In genomic region chr9:125238127-125238914, GRCh38 we compare ENCODE assay signal across 9 cellular contexts. TPM values are rescaled to one million over a fixed set of nuclear protein-coding genes. Genes with fewer than 3 reads are reported as not detected.
DNase-seq lines count a peak whose midpoint lies in the region; ATAC-seq and TF ChIP-seq lines count a peak whose summit lies in the region.
"Had no signal": no experiment of that assay in that cellular context is flagged by ENCODE, and none has a peak within 500 bp of the region (broad histone marks: within the 10 kb centered on the region; RNA-seq: fewer than 3 reads in every experiment).

No MANE protein-coding gene starts in this region.

- intact Hi-C loops in activated B cell treated with CpG ODN at 0.5 μM for 24 hours (cut with micrococcal nuclease): no loop called here

- H3K9ac ChIP-seq in skeletal muscle tissue (ENCODE audit: low read depth in 1 of 3, low read length in 3 of 3): peak overlapping the region; percentile 28 to 48 (median 32)

- CTCF ChIA-PET in activated B cell treated with CpG ODN at 0.5 μM for 24 hours (lab: Charles Lee): no interaction called here

- H3K4me1 Mint-ChIP-seq in T-helper 1 cell treated with Interleukin-12 subunit alpha and Interleukin-12 subunit beta and Interleukin-4 antibody, amounts not matched to agents 30 μg/mL and 1 μg/mL, for 36 hours (ENCODE audit: low read depth): peaks cover 46% of the 10 kb centered on the region
- H3K4me1 Mint-ChIP-seq in activated B cell treated with CpG ODN at 0.5 μM for 24 hours: peaks cover 65% of the 10 kb centered on the region

- peak overlapping the region; percentile 92 for H3K4me3 Mint-ChIP-seq in T-helper 1 cell treated with Interleukin-12 subunit alpha and Interleukin-12 subunit beta and Interleukin-4 antibody, amounts not matched to agents 30 μg/mL and 1 μg/mL, for 36 hours
- H3K4me3 Mint-ChIP-seq in activated B cell treated with CpG ODN at 0.5 μM for 24 hours: peak overlapping the region; percentile 94

- peaks cover 45 to 65% (median 51%) of the 10 kb centered on the region in 3 donors for H3K4me1 ChIP-seq in skeletal muscle tissue (ENCODE audit: control insufficient read depth in 3 of 3, insufficient read depth in 3 of 3, low read length in 3 of 3)

- H3K27ac Mint-ChIP-seq in T-helper 1 cell treated with Interleukin-12 subunit alpha and Interleukin-12 subunit beta and Interleukin-4 antibody, amounts not matched to agents 30 μg/mL and 1 μg/mL, for 36 hours: peak overlapping the region; percentile 54
- peak overlapping the region; percentile 67 for H3K27ac Mint-ChIP-seq in activated B cell treated with CpG ODN at 0.5 μM for 24 hours

- H3K36me3 ChIP-seq in skeletal muscle tissue (ENCODE audit: control insufficient read depth in 3 of 3, insufficient read depth in 3 of 3, low read length in 3 of 3): peaks cover 36 to 56% (median 40%) of the 10 kb centered on the region in 3 donors

- no peak for DNase-seq in T-helper 1 cell
- DNase-seq in activated B cell treated with CpG ODN at 0.5 μM for 24 hours: no peak
- DNase-seq in fibroblast of the aortic adventitia (ENCODE audit: low read depth): peak; percentile 13
- no peak for DNase-seq in retina
- no peak for DNase-seq in AG20443 (ENCODE audit: low spot score)
- DNase-seq in HuH-7 (ENCODE audit: low spot score): no peak

- TF ChIP-seq CTCF in activated B cell treated with CpG ODN at 0.5 μM for 24 hours (IDR thresholded peaks at IDR 0.05) (no peak), fibroblast of the aortic adventitia (IDR thresholded peaks at IDR 0.05; ENCODE audit: insufficient read depth, low read length) (no peak)

- POLR2A ChIA-PET in activated B cell treated with CpG ODN at 0.5 μM for 24 hours (lab: Charles Lee): interaction anchor here (0.8 to 1.0 kb wide), 3 partner anchors 24 to 67 kb away, joined by 3 to 5 read pairs (median 3); no protein-coding TSS in a partner anchor

- H3K27me3 ChIP-seq in skeletal muscle tissue (ENCODE audit: control insufficient read depth in 3 of 3, insufficient read depth in 3 of 3, low read length in 3 of 3): no peaks in the 10 kb centered on the region

- no peaks in the 10 kb centered on the region for H3K9me3 ChIP-seq in skeletal muscle tissue (ENCODE audit: control insufficient read depth in 3 of 3, low read length in 3 of 3)

- H3K36me3 Mint-ChIP-seq in T-helper 1 cell treated with Interleukin-12 subunit alpha and Interleukin-12 subunit beta and Interleukin-4 antibody, amounts not matched to agents 30 μg/mL and 1 μg/mL, for 36 hours (ENCODE audit: low read depth): peaks cover 68% of the 10 kb centered on the region
- peaks cover 78% of the 10 kb centered on the region for H3K36me3 Mint-ChIP-seq in activated B cell treated with CpG ODN at 0.5 μM for 24 hours (ENCODE audit: low read depth)

- no peaks in the 10 kb centered on the region for H3K27me3 Mint-ChIP-seq in T-helper 1 cell treated with Interleukin-12 subunit alpha and Interleukin-12 subunit beta and Interleukin-4 antibody, amounts not matched to agents 30 μg/mL and 1 μg/mL, for 36 hours (ENCODE audit: low read depth)
- H3K27me3 Mint-ChIP-seq in activated B cell treated with CpG ODN at 0.5 μM for 24 hours: no peaks in the 10 kb centered on the region

- H3K4me3 ChIP-seq in fibroblast of the aortic adventitia (ENCODE audit: low read depth, low read length) (peak overlapping the region; percentile 97), skeletal muscle tissue (ENCODE audit: low read length in 3 of 3) (peak overlapping the region in 2 of 3 donors; percentile 24 to 49)

- no peak overlapping the region for H3K27ac ChIP-seq in skeletal muscle tissue (ENCODE audit: low read depth, low read length)

- no peak for ATAC-seq in activated B cell treated with CpG ODN at 0.5 μM for 24 hours (ENCODE audit: low read depth)
- ATAC-seq: activated CD4-positive, CD25-positive, alpha-beta regulatory T cell treated with anti-CD3 and anti-CD28 coated beads, Interleukin-2, amount 50 U/mL, for 24 hours had no signal

- H3K9me3 Mint-ChIP-seq in T-helper 1 cell treated with Interleukin-12 subunit alpha and Interleukin-12 subunit beta and Interleukin-4 antibody, amounts not matched to agents 30 μg/mL and 1 μg/mL, for 36 hours: no peaks in the 10 kb centered on the region
- H3K9me3 Mint-ChIP-seq in activated B cell treated with CpG ODN at 0.5 μM for 24 hours: no peaks in the 10 kb centered on the region

RNA-seq across cellular contexts. Expression of gene HSPA5, which starts 2.8 kb away (rescaled TPM):
- total RNA-seq in activated B cell treated with CpG ODN at 0.5 μM for 24 hours (118 and 119 TPM in 2 replicates), fibroblast of the aortic adventitia (ENCODE audit: low replicate concordance) (126 and 128 TPM in 2 replicates), skeletal muscle tissue (48.5 TPM)

RNA-seq across cellular contexts. Expression of gene GAPVD1, which starts 23.3 kb away (rescaled TPM):
- total RNA-seq in activated B cell treated with CpG ODN at 0.5 μM for 24 hours (46.6 and 53.9 TPM in 2 replicates), fibroblast of the aortic adventitia (ENCODE audit: low replicate concordance) (52.7 and 53.1 TPM in 2 replicates), skeletal muscle tissue (42.3 TPM)

RNA-seq across cellular contexts. Expression of gene RABEPK, which starts 38.0 kb away (rescaled TPM):
- 19.1 and 19.4 TPM in 2 replicates for total RNA-seq in activated B cell treated with CpG ODN at 0.5 μM for 24 hours
- total RNA-seq in fibroblast of the aortic adventitia (ENCODE audit: low replicate concordance): 9.2 and 25.2 TPM in 2 replicates
- total RNA-seq in skeletal muscle tissue: 18.8 TPM

RNA-seq across cellular contexts. Expression of gene PPP6C, which starts 48.7 kb away (rescaled TPM):
- total RNA-seq in activated B cell treated with CpG ODN at 0.5 μM for 24 hours (41.2 and 47.0 TPM in 2 replicates), fibroblast of the aortic adventitia (ENCODE audit: low replicate concordance) (28.0 and 28.5 TPM in 2 replicates), skeletal muscle tissue (14.1 TPM)
